ENCODE assay signal across 14 cellular contexts in genomic region chr4:32417113-32417704, GRCh38.
DNase-seq lines count a peak whose midpoint lies in the region; ATAC-seq and TF ChIP-seq lines count a peak whose summit lies in the region.
"Had no signal": no experiment of that assay in that cellular context is flagged by ENCODE, and none has a peak within 500 bp of the region (broad histone marks: within the 10 kb centered on the region; RNA-seq: fewer than 3 reads in every experiment).

No MANE protein-coding gene starts in this region.

- in situ Hi-C loops in ACHN (cut with HindIII; ENCODE audit: low pct_ligation_motif_present, low pct_unique_long_range_greater_than_20kb, low sequenced_read_pairs) (no loop called here), astrocyte of the spinal cord (cut with HindIII; ENCODE audit: low sequenced_read_pairs) (no loop called here)

- H3K9me3 ChIP-seq in Loucy (ENCODE audit: insufficient read depth, low read depth, low read length) (no peaks in the 10 kb centered on the region), hepatocyte (ENCODE audit: low read depth) (no peaks in the 10 kb centered on the region)
- H3K9me3 ChIP-seq: vagina had no signal

- H3K4me3 ChIP-seq in Loucy (ENCODE audit: low read length, poor library complexity, severe bottlenecking) = no peak overlapping the region
- H3K4me3 ChIP-seq in astrocyte of the spinal cord (ENCODE audit: low read depth, low read length) = no peak overlapping the region
- no peak overlapping the region for H3K4me3 ChIP-seq in hepatocyte
- H3K4me3 ChIP-seq: vagina had no signal

- H2AFZ ChIP-seq in Loucy (ENCODE audit: low read length) (no peak overlapping the region), hepatocyte (no peak overlapping the region)

- H3K4me1 ChIP-seq in Loucy (ENCODE audit: insufficient read depth, low read length, poor library complexity, severe bottlenecking) (no peaks in the 10 kb centered on the region), hepatocyte (ENCODE audit: insufficient read depth) (no peaks in the 10 kb centered on the region)
- H3K4me1 ChIP-seq: vagina had no signal

- H3K9me2 ChIP-seq in Loucy (replicated peaks; ENCODE audit: low read depth, low read length) (no peaks in the 10 kb centered on the region), hepatocyte (replicated peaks; ENCODE audit: insufficient read depth) (no peaks in the 10 kb centered on the region)

- 89% methylated on average over 3 of the region's 3 CpGs for WGBS in hepatocyte (ENCODE audit: low lambda C conversion rate, missing lambda C conversion rate)

- no peaks in the 10 kb centered on the region for H3F3A ChIP-seq in Loucy (ENCODE audit: low read depth)

- no peaks in the 10 kb centered on the region for H3K36me3 ChIP-seq in Loucy (ENCODE audit: insufficient read depth, low read length)
- H3K36me3 ChIP-seq in hepatocyte (replicated peaks; ENCODE audit: insufficient read depth, low read depth) = no peaks in the 10 kb centered on the region
- H3K36me3 ChIP-seq: vagina had no signal

- TF ChIP-seq CTCF in Loucy (conservative IDR thresholded peaks at IDR 0.05; ENCODE audit: low read length) = peak; percentile 21; the same call in 1 of the 2 replicates
- TF ChIP-seq CTCF in astrocyte of the spinal cord (IDR thresholded peaks at IDR 0.05; ENCODE audit: low read depth, low read length) = peak; percentile 20
- peak; percentile 17 for TF ChIP-seq CTCF in hepatocyte (IDR thresholded peaks at IDR 0.05; ENCODE audit: poor library complexity)

- no peak for ATAC-seq in HG03095 (IDR thresholded peaks at IDR 0.05; ENCODE audit: unreplicated experiment)
- ATAC-seq: left lobe of liver had no signal

- no peaks in the 10 kb centered on the region for H3K79me2 ChIP-seq in Loucy (ENCODE audit: insufficient read depth, low read length)
- no peaks in the 10 kb centered on the region for H3K79me2 ChIP-seq in hepatocyte

- no peak overlapping the region for H3K27ac ChIP-seq in hepatocyte
- H3K27ac ChIP-seq: vagina had no signal

- DNase-seq in ACHN (peak; percentile 8), astrocyte of the spinal cord (ENCODE audit: low read depth, low spot score) (no peak), hepatocyte (ENCODE audit: low spot score) (no peak), germinal center (ENCODE audit: low spot score) (no peak)
- DNase-seq in stimulated activated CD4-positive, alpha-beta T cell treated with anti-CD3 and anti-CD28 coated beads, Interleukin-4, amount 100 ng/mL, for 1 hour = no peak
- DNase-seq in stimulated activated naive CD4-positive, alpha-beta T cell treated with Interleukin-2 at 50 U/mL for 16 hours (lab: John Stamatoyannopoulos, UW) = no peak
- DNase-seq: Calu3, GDM1, NCI-H1417, SHP77 treated with DMSO at 0.1 percent for 48 hours had no signal

- no peaks in the 10 kb centered on the region for H3K27me3 ChIP-seq in Loucy (ENCODE audit: insufficient read depth, low read length, poor library complexity, severe bottlenecking)
- no peaks in the 10 kb centered on the region for H3K27me3 ChIP-seq in hepatocyte
- H3K27me3 ChIP-seq: vagina had no signal

- H3K9ac ChIP-seq in Loucy (ENCODE audit: low read depth, low read length, poor library complexity, severe bottlenecking) = no peak overlapping the region

- H4K20me1 ChIP-seq in Loucy (ENCODE audit: insufficient read depth, low read length, poor library complexity, severe bottlenecking) (no peaks in the 10 kb centered on the region), hepatocyte (ENCODE audit: insufficient read depth, poor library complexity, severe bottlenecking) (no peaks in the 10 kb centered on the region)

- H3K4me2 ChIP-seq in Loucy (ENCODE audit: low read depth, low read length, poor library complexity, severe bottlenecking) (no peak overlapping the region), hepatocyte (no peak overlapping the region)
